Comparison of ENCODE assay signal across 10 cellular contexts in genomic region chr17:72087876-72088275, GRCh38.
"Had no signal": no experiment of that assay in that cellular context is flagged by ENCODE, and none has a peak within 500 bp of the region (broad histone marks: within the 10 kb centered on the region; RNA-seq: fewer than 3 reads in every experiment).

No MANE protein-coding gene starts in this region.

- H3K4me2 ChIP-seq: GM23338, KMS-11 had no signal

- DNase-seq: H9, HFFc6, IMR-90, KBM-7 had no signal

- H3K4me3 Mint-ChIP-seq: GM23338, H9, HFFc6 had no signal

- H3K9ac ChIP-seq: KMS-11 had no signal

- H3K9me3 Mint-ChIP-seq: GM23338, H9, HFFc6 had no signal

- H3K4me1 Mint-ChIP-seq: GM23338, H9 had no signal

- H3K4me3 ChIP-seq: GM23338 had no signal

- H3K27ac ChIP-seq: HL-60, KMS-11 had no signal

- ATAC-seq: GM23338, HCT116 had no signal

- H3K27ac Mint-ChIP-seq: GM23338, H9, HFFc6 had no signal

- FAIRE-seq: H1, H54 had no signal
